In the genomic region with DNA sequence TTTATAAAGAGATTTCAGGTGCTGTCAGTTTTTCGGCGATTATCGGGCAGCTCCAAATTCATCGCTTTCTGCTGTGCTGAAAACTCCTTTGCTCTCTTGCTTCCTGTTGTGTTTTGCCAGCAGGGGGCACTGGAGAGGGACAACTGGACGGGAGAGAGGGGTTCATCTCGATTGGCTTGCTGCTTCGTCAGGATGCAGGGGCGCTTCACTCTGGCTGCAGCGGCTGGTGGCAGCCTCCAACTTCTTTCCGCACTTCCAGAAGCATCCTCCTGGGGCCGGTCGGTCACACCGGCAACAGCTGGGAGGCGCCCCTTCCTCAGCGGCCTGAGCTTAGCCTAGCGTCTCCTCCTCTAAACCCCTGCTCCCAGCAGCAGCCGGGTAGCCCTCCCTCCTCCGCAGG, we compare ENCODE assay signal across 1 cellular context.
TF ChIP-seq lines count a peak whose summit lies in the region.

No MANE protein-coding gene starts in this region.

TF ChIP-seq in HEK293, 187 proteins besides CTCF, POLR2A, EP300 and RAD21 (continued from another document):
- TF ChIP-seq, protein P1, sequence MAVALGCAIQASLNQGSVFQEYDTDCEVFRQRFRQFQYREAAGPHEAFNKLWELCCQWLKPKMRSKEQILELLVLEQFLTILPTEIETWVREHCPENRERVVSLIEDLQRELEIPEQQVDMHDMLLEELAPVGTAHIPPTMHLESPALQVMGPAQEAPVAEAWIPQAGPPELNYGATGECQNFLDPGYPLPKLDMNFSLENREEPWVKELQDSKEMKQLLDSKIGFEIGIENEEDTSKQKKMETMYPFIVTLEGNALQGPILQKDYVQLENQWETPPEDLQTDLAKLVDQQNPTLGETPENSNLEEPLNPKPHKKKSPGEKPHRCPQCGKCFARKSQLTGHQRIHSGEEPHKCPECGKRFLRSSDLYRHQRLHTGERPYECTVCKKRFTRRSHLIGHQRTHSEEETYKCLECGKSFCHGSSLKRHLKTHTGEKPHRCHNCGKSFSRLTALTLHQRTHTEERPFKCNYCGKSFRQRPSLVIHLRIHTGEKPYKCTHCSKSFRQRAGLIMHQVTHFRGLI (tag by site-specific recombination; IDR thresholded peaks at IDR 0.05) = no peak
